ENCODE assay signal across 20 cellular contexts in the genomic region with DNA sequence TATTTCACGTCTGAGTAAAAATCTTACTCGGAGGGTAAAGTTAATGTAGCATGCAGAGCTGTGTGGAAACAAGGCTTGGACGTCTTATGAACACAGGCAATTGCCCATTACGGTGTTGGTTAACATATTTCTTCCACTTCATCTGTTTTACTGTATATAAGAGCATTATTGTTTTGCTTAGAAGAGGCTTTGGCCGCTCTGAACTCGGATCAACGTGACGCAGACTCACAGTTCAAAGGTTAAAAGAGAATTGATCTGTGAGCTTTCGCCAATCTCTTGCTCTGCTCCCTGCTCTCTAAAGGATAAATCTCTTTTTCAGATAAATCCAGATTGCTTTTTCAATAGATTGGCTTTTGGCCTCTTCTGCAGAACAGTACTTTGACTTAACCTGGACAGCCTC.
"Had no signal": no experiment of that assay in that cellular context is flagged by ENCODE, and none has a peak within 500 bp of the region (broad histone marks: within the 10 kb centered on the region; RNA-seq: fewer than 3 reads in every experiment).

No MANE protein-coding gene starts in this region.

- H3K36me3 ChIP-seq: adrenal gland, ascending aorta, brain microvascular endothelial cell, neural progenitor cell, right atrium auricular region, transverse colon, uterus had no signal

- H3K27ac ChIP-seq: adrenal gland, ascending aorta, brain microvascular endothelial cell, hepatocyte, neural progenitor cell, right atrium auricular region, transverse colon, uterus had no signal

- DNase-seq: activated CD4-positive, alpha-beta T cell treated with anti-CD3 and anti-CD28 coated beads for 1 hour; activated naive CD4-positive, alpha-beta T cell; activated T-cell treated with anti-CD3 and anti-CD28 coated beads, Interleukin-2, amount 50 U/mL, for 4 hours; adrenal gland; brain microvascular endothelial cell; central memory CD4-positive, alpha-beta T cell; dermis blood vessel endothelial cell; effector CD8-positive, alpha-beta T cell; glutamatergic neuron; stimulated activated CD4-positive, alpha-beta T cell treated with anti-CD3 and anti-CD28 coated beads, Interleukin-1b, Interleukin-23, amount 100 ng/mL, for 48 hours; transverse colon; uterus had no signal

- H3K27ac Mint-ChIP-seq: activated naive CD8-positive, alpha-beta T cell; activated T-helper 2 cell treated with anti-CD3 and anti-CD28 coated beads, Interferon-gamma antibody, Interleukin-2, Interleukin-4, amounts not matched to agents 10 μg/mL and 5 μg/mL and 100 μg/mL, durations not matched to agents 14 hours and 24 hours and 36 hours; memory B cell; neural progenitor cell; stimulated activated memory B cell treated with anti-CD40 and anti-IgM and Interleukin-4, amounts not matched to agents 10 μg/mL and 1 μg/mL and 100 μg/mL, for 72 hours had no signal

- H3K9me3 Mint-ChIP-seq: neural progenitor cell had no signal

- H3K9ac ChIP-seq: neural progenitor cell had no signal

- H3K36me3 Mint-ChIP-seq: activated naive CD8-positive, alpha-beta T cell; memory B cell; neural progenitor cell; stimulated activated memory B cell treated with anti-CD40 and anti-IgM and Interleukin-4, amounts not matched to agents 10 μg/mL and 1 μg/mL and 100 μg/mL, for 72 hours had no signal

- H3K27me3 Mint-ChIP-seq: activated naive CD8-positive, alpha-beta T cell; memory B cell; stimulated activated memory B cell treated with anti-CD40 and anti-IgM and Interleukin-4, amounts not matched to agents 10 μg/mL and 1 μg/mL and 100 μg/mL, for 72 hours had no signal

- H3K4me3 Mint-ChIP-seq: activated naive CD8-positive, alpha-beta T cell; activated T-cell treated with anti-CD3 and anti-CD28 coated beads, Interleukin-2, amount 50 U/mL, for 4 hours; memory B cell; neural progenitor cell; stimulated activated memory B cell treated with anti-CD40 and anti-IgM and Interleukin-4, amounts not matched to agents 10 μg/mL and 1 μg/mL and 100 μg/mL, for 72 hours had no signal

- ATAC-seq: activated T-cell treated with anti-CD3 and anti-CD28 coated beads, Interleukin-2, amount 50 U/mL, for 4 hours; stimulated activated memory B cell treated with anti-CD40 and anti-IgM and Interleukin-4, amounts not matched to agents 10 μg/mL and 1 μg/mL and 100 μg/mL, for 72 hours had no signal

- H3K4me3 ChIP-seq: adrenal gland, ascending aorta, hepatocyte, neural progenitor cell, right atrium auricular region, transverse colon, uterus had no signal

- H3K27me3 ChIP-seq: adrenal gland, ascending aorta, brain microvascular endothelial cell, hepatocyte, neural progenitor cell, right atrium auricular region, transverse colon, uterus had no signal

- H3K4me1 ChIP-seq: adrenal gland, ascending aorta, right atrium auricular region, transverse colon, uterus had no signal

- H3K4me1 Mint-ChIP-seq: memory B cell; stimulated activated memory B cell treated with anti-CD40 and anti-IgM and Interleukin-4, amounts not matched to agents 10 μg/mL and 1 μg/mL and 100 μg/mL, for 72 hours had no signal

- H3K9me3 ChIP-seq: adrenal gland, ascending aorta, right atrium auricular region, transverse colon, uterus had no signal
